In the genomic region with DNA sequence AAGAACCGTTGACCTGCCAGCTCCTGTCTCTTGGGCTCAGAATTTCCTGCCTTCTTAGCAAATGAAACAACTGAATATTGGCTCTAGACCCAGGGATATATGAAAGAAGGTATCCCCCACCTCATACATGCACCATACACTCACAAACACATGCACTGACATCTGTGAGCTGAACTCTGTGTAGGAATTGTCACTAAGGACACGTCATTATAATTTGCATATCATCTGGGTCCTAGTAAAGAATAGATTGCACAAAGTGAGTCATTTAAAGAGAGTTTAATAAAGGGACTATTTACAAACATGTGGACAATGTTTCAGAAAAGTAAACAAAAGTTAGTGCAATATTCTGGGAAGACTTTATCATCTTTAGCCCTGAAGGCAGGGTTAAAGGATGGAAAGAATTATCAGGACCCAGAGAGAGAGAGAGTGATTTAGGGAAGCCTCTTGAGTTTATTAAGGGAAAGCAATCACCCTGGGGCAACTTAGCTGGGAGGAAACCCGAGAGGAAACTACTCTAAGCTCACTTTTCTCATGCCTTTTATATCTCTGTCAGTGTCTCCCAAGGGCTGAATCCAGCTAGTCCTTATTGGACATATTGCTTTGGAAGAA, we compare ENCODE assay signal across 17 cellular contexts.
DNase-seq lines count a peak whose midpoint lies in the region; TF ChIP-seq lines count a peak whose summit lies in the region.
"Had no signal": no experiment of that assay in that cellular context is flagged by ENCODE, and none has a peak within 500 bp of the region (broad histone marks: within the 10 kb centered on the region; RNA-seq: fewer than 3 reads in every experiment).

No MANE protein-coding gene starts in this region.

- peak; percentile 28 for DNase-seq in EH (ENCODE audit: low read depth)
- peak; percentile 21 for DNase-seq in H4 (ENCODE audit: low spot score)
- peak; percentile 76 for DNase-seq in SK-N-MC (ENCODE audit: low read depth, low spot score)
- DNase-seq in fibroblast of villous mesenchyme (ENCODE audit: low read depth) = peak; percentile 28
- no peak for DNase-seq in T-helper 2 cell treated with Interferon-gamma antibody and Interleukin-4, amounts not matched to agents 5 μg/mL and 100 μg/mL, for 36 hours (ENCODE audit: low spot score)
- no peak for DNase-seq in mesenteric fat pad (ENCODE audit: low spot score)
- DNase-seq in stimulated activated naive CD4-positive, alpha-beta T cell treated with Interleukin-2 at 50 U/mL for 16 hours (lab: John Stamatoyannopoulos, UW) = no peak
- DNase-seq in NCI-H2196 treated with DMSO at 0.1 percent for 48 hours (lab: John Stamatoyannopoulos, UW; ENCODE audit: unreplicated experiment) = no peak
- DNase-seq: GF-D8, NCI-H1436 treated with DMSO at 0.1 percent for 48 hours, NCI-H2081, NCI-H345, NCI-H69, T-helper 1 cell had no signal

- H3K9me3 Mint-ChIP-seq in T-helper 2 cell treated with Interferon-gamma antibody and Interleukin-4, amounts not matched to agents 5 μg/mL and 100 μg/mL, for 36 hours = no peaks in the 10 kb centered on the region

- no peak overlapping the region for H3K4me3 Mint-ChIP-seq in T-helper 2 cell treated with Interferon-gamma antibody and Interleukin-4, amounts not matched to agents 5 μg/mL and 100 μg/mL, for 36 hours
- H3K4me3 Mint-ChIP-seq: CD14-positive monocyte had no signal

- no peak overlapping the region for H3K27ac Mint-ChIP-seq in T-helper 2 cell treated with Interferon-gamma antibody and Interleukin-4, amounts not matched to agents 5 μg/mL and 100 μg/mL, for 36 hours

- no peaks in the 10 kb centered on the region for H3K9me3 ChIP-seq in SK-N-MC (ENCODE audit: low read depth, low read length)
- H3K9me3 ChIP-seq: HAP-1 had no signal

- no peak overlapping the region for H3K9ac ChIP-seq in SK-N-MC (ENCODE audit: insufficient read length)

- TF ChIP-seq CTCF in fibroblast of villous mesenchyme (IDR thresholded peaks at IDR 0.05; ENCODE audit: insufficient read depth, low read depth, low read length) = no peak

- H3K36me3 Mint-ChIP-seq in T-helper 2 cell treated with Interferon-gamma antibody and Interleukin-4, amounts not matched to agents 5 μg/mL and 100 μg/mL, for 36 hours (ENCODE audit: low read depth) = no peaks in the 10 kb centered on the region
- H3K36me3 Mint-ChIP-seq: CD14-positive monocyte had no signal

- no peak overlapping the region for H3K4me3 ChIP-seq in SK-N-MC
- H3K4me3 ChIP-seq in fibroblast of villous mesenchyme (ENCODE audit: low read depth, low read length) = no peak overlapping the region
- H3K4me3 ChIP-seq: HAP-1 had no signal

- H3K36me3 ChIP-seq in SK-N-MC (ENCODE audit: insufficient read depth, low read length) = no peaks in the 10 kb centered on the region
- H3K36me3 ChIP-seq: HAP-1 had no signal

- no peak overlapping the region for H3K27ac ChIP-seq in SK-N-MC
- H3K27ac ChIP-seq: HL-60 had no signal

- peaks cover 20% of the 10 kb centered on the region for H3K27me3 Mint-ChIP-seq in T-helper 2 cell treated with Interferon-gamma antibody and Interleukin-4, amounts not matched to agents 5 μg/mL and 100 μg/mL, for 36 hours (ENCODE audit: low read depth)

- H3K4me1 Mint-ChIP-seq in T-helper 2 cell treated with Interferon-gamma antibody and Interleukin-4, amounts not matched to agents 5 μg/mL and 100 μg/mL, for 36 hours (ENCODE audit: low read depth) = peaks cover 3% of the 10 kb centered on the region

Comparison
In these comparisons a context has a peak if more than half of its experiments do, and no peak if none do; other contexts are left out.
1. DNase-seq: peak in EH (single experiment), H4 (single experiment), SK-N-MC (single experiment) and fibroblast of villous mesenchyme (single experiment); none in T-helper 2 cell treated with Interferon-gamma antibody and Interleukin-4, amounts not matched to agents 5 μg/mL and 100 μg/mL, for 36 hours (single experiment), mesenteric fat pad (single experiment), stimulated activated naive CD4-positive, alpha-beta T cell treated with Interleukin-2 at 50 U/mL for 16 hours (single experiment) and NCI-H2196 treated with DMSO at 0.1 percent for 48 hours (single experiment).